ENCODE assay signal across 29 cellular contexts in the genomic region with DNA sequence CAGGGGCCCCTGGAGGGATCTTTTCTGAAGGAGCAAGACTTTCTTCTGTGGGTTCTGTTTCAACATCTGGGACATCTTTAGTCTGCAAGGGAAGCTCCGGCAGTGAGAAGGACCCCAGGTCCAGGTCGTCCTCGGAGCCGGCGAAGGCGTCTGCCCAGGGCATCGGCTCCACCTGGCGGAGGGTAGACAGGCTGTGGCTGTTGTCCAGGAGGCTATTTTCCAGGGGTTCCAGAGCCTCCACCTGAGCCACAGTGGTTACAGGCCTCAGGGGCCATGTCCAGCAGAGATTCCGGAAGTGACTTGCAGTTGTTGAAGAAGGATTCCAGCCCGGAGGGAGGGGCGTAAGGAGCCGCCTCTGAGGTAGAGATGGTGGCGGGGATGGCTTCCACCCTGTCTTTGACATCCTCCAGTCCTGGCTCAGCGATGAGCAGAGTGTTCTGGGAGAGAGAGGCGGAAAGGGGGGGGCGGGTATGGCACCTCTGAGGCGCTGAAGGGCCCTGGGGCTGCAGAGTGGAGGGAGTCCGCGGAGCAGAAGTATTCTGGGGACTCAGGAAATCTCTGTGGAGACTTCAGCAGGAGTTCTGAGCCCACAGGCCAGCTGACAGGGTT.
"Had no signal": no experiment of that assay in that cellular context is flagged by ENCODE, and none has a peak within 500 bp of the region (broad histone marks: within the 10 kb centered on the region; RNA-seq: fewer than 3 reads in every experiment).

No MANE protein-coding gene starts in this region.

- H3K27ac Mint-ChIP-seq: dendritic cell treated with granulocyte-macrophage colony-stimulating factor and Interleukin-4, amounts not matched to agents 40 ng/mL and 50 ng/mL, for 4 days; endodermal cell; memory B cell; natural killer cell; progenitor cell of endocrine pancreas; stimulated activated naive CD8-positive, alpha-beta T cell treated with anti-CD3 and anti-CD28 coated beads, Interleukin-15, amount 100 ng/mL, for 72 hours had no signal

- H3K36me3 Mint-ChIP-seq: memory B cell, natural killer cell had no signal

- H3K4me3 ChIP-seq: colonic mucosa, gastrocnemius medialis, left ventricle myocardium inferior, lung, pancreas, right lobe of liver, suprapubic skin, transverse colon, vagina had no signal

- H3K27ac ChIP-seq: colonic mucosa, epithelial cell of prostate, gastrocnemius medialis, left ventricle myocardium inferior, neutrophil, pancreas, right lobe of liver, suprapubic skin, transverse colon, vagina had no signal

- ATAC-seq: esophagus mucosa; gastrocnemius medialis; left cardiac atrium; natural killer cell; stimulated activated naive CD8-positive, alpha-beta T cell treated with anti-CD3 and anti-CD28 coated beads, Interleukin-15, amount 100 ng/mL, for 72 hours had no signal

- H3K27me3 ChIP-seq: colonic mucosa, gastrocnemius medialis, neutrophil, pancreas, right lobe of liver, suprapubic skin, transverse colon, vagina had no signal

- H3K9me3 ChIP-seq: colonic mucosa, gastrocnemius medialis, pancreas, right lobe of liver, vagina had no signal

- H3K4me3 Mint-ChIP-seq: dendritic cell treated with granulocyte-macrophage colony-stimulating factor and Interleukin-4, amounts not matched to agents 40 ng/mL and 50 ng/mL, for 4 days; endodermal cell; memory B cell; natural killer cell; neural crest cell; stimulated activated naive CD8-positive, alpha-beta T cell treated with anti-CD3 and anti-CD28 coated beads, Interleukin-15, amount 100 ng/mL, for 72 hours had no signal

- H3K36me3 ChIP-seq: colonic mucosa, gastrocnemius medialis, left ventricle myocardium inferior, neutrophil, pancreas, right lobe of liver, suprapubic skin, transverse colon, vagina had no signal

- H3K9me3 Mint-ChIP-seq: neural crest cell had no signal

- H3K4me1 Mint-ChIP-seq: memory B cell; natural killer cell; neural crest cell; stimulated activated naive CD8-positive, alpha-beta T cell treated with anti-CD3 and anti-CD28 coated beads, Interleukin-15, amount 100 ng/mL, for 72 hours had no signal

- H3K4me1 ChIP-seq: colonic mucosa, gastrocnemius medialis, left ventricle myocardium inferior, pancreas, right lobe of liver, suprapubic skin, transverse colon, vagina had no signal

- H3K27me3 Mint-ChIP-seq: dendritic cell treated with granulocyte-macrophage colony-stimulating factor and Interleukin-4, amounts not matched to agents 40 ng/mL and 50 ng/mL, for 4 days; memory B cell; progenitor cell of endocrine pancreas; stimulated activated naive CD8-positive, alpha-beta T cell treated with anti-CD3 and anti-CD28 coated beads, Interleukin-15, amount 100 ng/mL, for 72 hours had no signal

- DNase-seq: colonic mucosa; effector CD8-positive, alpha-beta T cell; endodermal cell; foreskin fibroblast; gastrocnemius medialis; head of caudate nucleus; left cardiac atrium; left ventricle myocardium inferior; natural killer cell; small intestine; stimulated activated CD4-positive, alpha-beta T cell treated with anti-CD3 and anti-CD28 coated beads, Interleukin-12 subunit alpha, Interleukin-12 subunit beta, amount 100 ng/mL, for 4 hours; stimulated activated CD4-positive, alpha-beta T cell treated with anti-CD3 and anti-CD28 coated beads, Interleukin-1b, Interleukin-23, amount 100 ng/mL, for 48 hours; stimulated activated CD4-positive, alpha-beta T cell treated with anti-CD3 and anti-CD28 coated beads, Interleukin-4, amount 100 ng/mL, for 1 hour; stimulated activated CD8-positive, alpha-beta memory T cell treated with anti-CD3 and anti-CD28 coated beads, Interleukin-4, amount 100 ng/mL, for 48 hours; stimulated activated naive CD4-positive, alpha-beta T cell; stimulated activated naive CD8-positive, alpha-beta T cell treated with anti-CD3 and anti-CD28 coated beads, Interleukin-15, amount 100 ng/mL, for 72 hours; transverse colon had no signal
